Comparison of ENCODE assay signal across 19 cellular contexts in the genomic region with DNA sequence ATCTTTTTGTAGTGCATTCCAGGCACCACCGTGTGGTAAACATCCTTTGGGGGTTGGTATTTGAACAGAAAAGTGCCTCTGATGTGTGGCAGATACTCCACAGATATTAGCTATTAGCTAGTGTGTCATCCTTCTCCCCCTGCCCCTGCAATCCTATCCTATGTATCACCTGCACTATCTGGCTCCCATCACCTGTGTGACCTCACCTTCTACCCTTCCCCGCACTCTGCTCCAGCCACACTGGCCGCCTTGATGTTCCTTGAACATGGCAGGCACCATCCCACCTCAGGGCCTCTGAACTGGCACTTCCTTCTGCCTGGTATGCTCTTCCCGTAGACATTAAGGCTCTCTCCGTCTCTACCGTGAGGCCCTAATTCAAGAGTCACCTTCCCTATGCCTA. TPM values are rescaled to one million over a fixed set of nuclear protein-coding genes. Genes with fewer than 3 reads are reported as not detected.
DNase-seq lines count a peak whose midpoint lies in the region; ATAC-seq and TF ChIP-seq lines count a peak whose summit lies in the region.
"Had no signal": no experiment of that assay in that cellular context is flagged by ENCODE, and none has a peak within 500 bp of the region (broad histone marks: within the 10 kb centered on the region; RNA-seq: fewer than 3 reads in every experiment).

No MANE protein-coding gene starts in this region.

- H3K27me3 ChIP-seq in PC-3 (ENCODE audit: low read length) = no peaks in the 10 kb centered on the region
- H3K27me3 ChIP-seq in left lung = no peaks in the 10 kb centered on the region

- intact Hi-C loops in PC-3 (cut with micrococcal nuclease) (no loop called here), left lung (cut with DNase I) (no loop called here)

- H3K27ac Mint-ChIP-seq in activated naive CD4-positive, alpha-beta T cell treated with anti-CD3 and anti-CD28 coated beads, Interleukin-2, amount 10 ng/mL, durations not matched to agents 7 days and 5 days = peak overlapping the region; percentile 35
- H3K27ac Mint-ChIP-seq in T-helper 17 cell = peak overlapping the region; percentile 82
- H3K27ac Mint-ChIP-seq: B cell had no signal

- no peaks in the 10 kb centered on the region for H3K27me3 Mint-ChIP-seq in activated naive CD4-positive, alpha-beta T cell treated with anti-CD3 and anti-CD28 coated beads, Interleukin-2, amount 10 ng/mL, durations not matched to agents 7 days and 5 days
- H3K27me3 Mint-ChIP-seq in T-helper 17 cell = no peaks in the 10 kb centered on the region
- H3K27me3 Mint-ChIP-seq: B cell had no signal

- peaks cover 13% of the 10 kb centered on the region for H3K4me1 ChIP-seq in PC-3 (ENCODE audit: insufficient read depth, low read length)
- H3K4me1 ChIP-seq in left lung = peaks cover 3 to 26% of the 10 kb centered on the region in 2 donors

- H3K79me2 ChIP-seq in PC-3 (ENCODE audit: low read length) = peaks cover 49% of the 10 kb centered on the region

- H3K4me3 ChIP-seq in coronary artery (no peak overlapping the region), PC-3 (ENCODE audit: low read length) (no peak overlapping the region), left lung (no peak overlapping the region)
- H3K4me3 ChIP-seq: GM23248 had no signal

- no peaks in the 10 kb centered on the region for H3K9me3 Mint-ChIP-seq in activated naive CD4-positive, alpha-beta T cell treated with anti-CD3 and anti-CD28 coated beads, Interleukin-2, amount 10 ng/mL, durations not matched to agents 7 days and 5 days
- H3K9me3 Mint-ChIP-seq: CD8-positive, alpha-beta memory T cell had no signal

- no peaks in the 10 kb centered on the region for H3K9me3 ChIP-seq in T-helper 17 cell (ENCODE audit: control insufficient read depth, low read length, poor library complexity, severe bottlenecking)
- H3K9me3 ChIP-seq in PC-3 (ENCODE audit: low read length) = no peaks in the 10 kb centered on the region
- H3K9me3 ChIP-seq in left lung = no peaks in the 10 kb centered on the region

- no peaks in the 10 kb centered on the region for H3K9me2 ChIP-seq in PC-3 (replicated peaks; ENCODE audit: low read length)

- no peaks in the 10 kb centered on the region for H3F3A ChIP-seq in PC-3 (ENCODE audit: low read length, unreplicated experiment)

- ATAC-seq in T-helper 17 cell (no peak), PC-3 (no peak), left lung (no peak)

- no peak for DNase-seq in activated naive CD4-positive, alpha-beta T cell treated with anti-CD3 and anti-CD28 coated beads, Interleukin-2, amount 10 ng/mL, durations not matched to agents 7 days and 5 days
- no peak for DNase-seq in activated naive CD4-positive, alpha-beta T cell treated with Interleukin-2 at 50 U/mL for 16 hours
- DNase-seq in T-helper 17 cell (no peak), coronary artery (ENCODE audit: low spot score) (peak; percentile 45), COLO668 (lab: John Stamatoyannopoulos, UW; ENCODE audit: unreplicated experiment) (no peak), PC-3 (no peak), left lung (no peak)
- DNase-seq: CD8-positive, alpha-beta memory T cell; DMS 273 treated with DMSO at 0.1 percent for 48 hours; GM23248; NCI-H1092; NCI-H1694; NCI-H345; NCI-H526 treated with DMSO at 0.1 percent for 48 hours; OCI-M1 had no signal

- no peak for TF ChIP-seq CTCF in coronary artery (IDR thresholded peaks at IDR 0.05)
- no peak for TF ChIP-seq CTCF in PC-3 (conservative IDR thresholded peaks at IDR 0.05; ENCODE audit: low read depth, low read length)
- TF ChIP-seq CTCF in left lung (IDR thresholded peaks at IDR 0.05) = no peak

- H3K4me1 Mint-ChIP-seq in activated naive CD4-positive, alpha-beta T cell treated with anti-CD3 and anti-CD28 coated beads, Interleukin-2, amount 10 ng/mL, durations not matched to agents 7 days and 5 days = peaks cover 62% of the 10 kb centered on the region
- peaks cover 36% of the 10 kb centered on the region for H3K4me1 Mint-ChIP-seq in T-helper 17 cell

- CTCF ChIA-PET in activated naive CD4-positive, alpha-beta T cell treated with anti-CD3 and anti-CD28 coated beads, Interleukin-2, amount 10 ng/mL, durations not matched to agents 7 days and 5 days (lab: Charles Lee) = no interaction called here
- CTCF ChIA-PET in PC-3 (lab: Charles Lee) = no interaction called here

- H3K4me3 Mint-ChIP-seq in activated naive CD4-positive, alpha-beta T cell treated with anti-CD3 and anti-CD28 coated beads, Interleukin-2, amount 10 ng/mL, durations not matched to agents 7 days and 5 days = no peak overlapping the region
- no peak overlapping the region for H3K4me3 Mint-ChIP-seq in T-helper 17 cell
- H3K4me3 Mint-ChIP-seq: B cell; CD8-positive, alpha-beta memory T cell had no signal

- H2AFZ ChIP-seq in PC-3 (ENCODE audit: low read length) = no peak overlapping the region
- H2AFZ ChIP-seq: GM23248 had no signal

- H3K4me2 ChIP-seq in PC-3 (ENCODE audit: low read length) = no peak overlapping the region
- H3K4me2 ChIP-seq: KMS-11 had no signal

- H3K27ac ChIP-seq in coronary artery (no peak overlapping the region), PC-3 (ENCODE audit: low read length) (no peak overlapping the region), left lung (no peak overlapping the region)
- H3K27ac ChIP-seq: GM23248, KMS-11, RWPE1 had no signal

- H3K36me3 Mint-ChIP-seq in activated naive CD4-positive, alpha-beta T cell treated with anti-CD3 and anti-CD28 coated beads, Interleukin-2, amount 10 ng/mL, durations not matched to agents 7 days and 5 days = peaks cover 49% of the 10 kb centered on the region
- H3K36me3 Mint-ChIP-seq in T-helper 17 cell (ENCODE audit: low read depth) = peaks cover 2% of the 10 kb centered on the region

- peaks cover 2% of the 10 kb centered on the region; the same call in 1 of the 2 replicates for H3K36me3 ChIP-seq in PC-3 (ENCODE audit: low read depth, low read length)
- H3K36me3 ChIP-seq in left lung = no peaks in the 10 kb centered on the region

- no peak overlapping the region for H3K9ac ChIP-seq in PC-3 (ENCODE audit: low read length)
- H3K9ac ChIP-seq: GM23248, KMS-11 had no signal

- BruUV-seq in PC-3 (replicated peaks; lab: Mats Ljungman, UMichigan) = no TSS peak

- no peaks in the 10 kb centered on the region for H4K20me1 ChIP-seq in PC-3 (ENCODE audit: low read length)

- POLR2A ChIA-PET in PC-3 (lab: Charles Lee; ENCODE audit: unreplicated experiment) = no interaction called here

RNA-seq across cellular contexts. Expression of a gene that starts 3.7 kb away (rescaled TPM):
- 10 to 100 TPM; 33.0 to 33.2 TPM for total RNA-seq in T-helper 17 cell
- 59.0 and 63.1 TPM in 2 replicates for total RNA-seq in PC-3 (2014; rRNA removed)
- total RNA-seq in left lung = 10 to 100 TPM; 28.2 to 35.2 TPM

RNA-seq across cellular contexts. Expression of a gene that starts 12.3 kb away (rescaled TPM):
- 100 to 1,000 TPM; 164 to 185 TPM for total RNA-seq in T-helper 17 cell
- total RNA-seq in PC-3 (2014; rRNA removed) = 143 and 144 TPM in 2 replicates
- total RNA-seq in left lung = 100 to 1,000 TPM in 1 of 2 donors, 10 to 100 TPM in 1; 77.9 to 104 TPM

RNA-seq across cellular contexts. Expression of a gene that starts 16.9 kb away (rescaled TPM):
- total RNA-seq in T-helper 17 cell = 10 to 100 TPM; 17.7 to 25.3 TPM
- total RNA-seq in PC-3 (2014; rRNA removed) = 0.12 and 1.9 TPM in 2 replicates
- total RNA-seq in left lung = 10 to 100 TPM in 1 of 2 donors, 1 to 10 TPM in 1; 7.6 to 25.4 TPM
- total RNA-seq: GM23248 had no signal

RNA-seq across cellular contexts. Expression of a gene that starts 27.0 kb away (rescaled TPM):
- total RNA-seq in T-helper 17 cell (1 to 10 TPM in 1 of 2 donors, under 1 TPM in 1; 0.52 to 1.1 TPM), PC-3 (2014; rRNA removed) (not detected in 2 replicates), left lung (1 to 10 TPM; 1.0 to 1.6 TPM)
- total RNA-seq: B cell, Daoy, GM23248 had no signal
